In the genomic region with DNA sequence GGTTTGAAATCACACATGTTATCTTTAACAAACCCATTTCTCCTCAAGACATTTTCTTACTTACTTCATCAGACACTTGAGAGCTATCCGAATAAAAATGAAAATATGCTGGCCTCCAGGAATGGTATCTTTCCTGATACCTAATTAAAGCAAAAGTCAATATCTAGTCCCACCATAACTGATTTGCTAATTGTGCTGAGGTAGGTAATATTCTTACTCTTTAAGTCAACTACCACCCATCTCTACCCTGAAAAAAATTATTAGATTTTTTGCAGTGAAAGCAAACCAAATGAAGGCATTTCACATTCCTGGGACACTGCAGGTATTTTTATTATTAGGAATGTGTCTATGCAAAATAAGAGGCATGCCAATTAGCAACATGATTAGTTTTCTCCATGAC, we compare ENCODE assay signal across 19 cellular contexts.
DNase-seq lines count a peak whose midpoint lies in the region; ATAC-seq and TF ChIP-seq lines count a peak whose summit lies in the region.
"Had no signal": no experiment of that assay in that cellular context is flagged by ENCODE, and none has a peak within 500 bp of the region (broad histone marks: within the 10 kb centered on the region; RNA-seq: fewer than 3 reads in every experiment).

No MANE protein-coding gene starts in this region.

- H3K9ac ChIP-seq in Loucy (ENCODE audit: low read depth, low read length, poor library complexity, severe bottlenecking), result no peak overlapping the region

- no peaks in the 10 kb centered on the region for H3K36me3 ChIP-seq in Loucy (ENCODE audit: insufficient read depth, low read length)
- H3K36me3 ChIP-seq: Peyer's patch had no signal

- H3K9me2 ChIP-seq in Loucy (replicated peaks; ENCODE audit: low read depth, low read length), result no peaks in the 10 kb centered on the region

- no peaks in the 10 kb centered on the region for H4K20me1 ChIP-seq in Loucy (ENCODE audit: insufficient read depth, low read length, poor library complexity, severe bottlenecking)

- peak overlapping the region; percentile 78 for H3K4me3 Mint-ChIP-seq in activated naive CD4-positive, alpha-beta T cell treated with anti-CD3 and anti-CD28 coated beads, Interleukin-2, amount 50 U/mL, for 24 hours
- no peak overlapping the region for H3K4me3 Mint-ChIP-seq in activated naive CD8-positive, alpha-beta T cell treated with anti-CD3 and anti-CD28 coated beads for 36 hours
- peak overlapping the region; percentile 27 for H3K4me3 Mint-ChIP-seq in stimulated activated effector memory CD8-positive, alpha-beta T cell treated with anti-CD3 and anti-CD28 coated beads, Interleukin-12 subunit alpha, Interleukin-12 subunit beta, amount 100 ng/mL, for 72 hours

- no peak overlapping the region for H2AFZ ChIP-seq in Loucy (ENCODE audit: low read length)

- no peak for DNase-seq in activated naive CD4-positive, alpha-beta T cell treated with anti-CD3 and anti-CD28 coated beads, Interleukin-2, amount 50 U/mL, for 16 hours
- no peak for DNase-seq in activated naive CD8-positive, alpha-beta T cell treated with anti-CD3 and anti-CD28 coated beads for 36 hours
- no peak for DNase-seq in stimulated activated effector memory CD8-positive, alpha-beta T cell treated with anti-CD3 and anti-CD28 coated beads, Interleukin-12 subunit alpha, Interleukin-12 subunit beta, amount 100 ng/mL, for 72 hours (ENCODE audit: low spot score in 2 of 2)
- no peak for DNase-seq in NCI-H526 (lab: John Stamatoyannopoulos, UW)
- DNase-seq: cortex of kidney, DMS153, GF-D8, glutamatergic neuron, GOT3, NCI-H1417 treated with DMSO at 0.1 percent for 48 hours, NCI-H2107, testis had no signal

- H3K4me2 ChIP-seq in Loucy (ENCODE audit: low read depth, low read length, poor library complexity, severe bottlenecking), result peak overlapping the region; percentile 27

- TF ChIP-seq POLR2A in GM18505 (IDR thresholded peaks at IDR 0.05; ENCODE audit: borderline replicate concordance, extremely low read depth, insufficient read depth, insufficient read length), result no peak

- H3K4me1 ChIP-seq in Loucy (ENCODE audit: insufficient read depth, low read length, poor library complexity, severe bottlenecking), result peaks cover 9% of the 10 kb centered on the region
- H3K4me1 ChIP-seq: Peyer's patch, psoas muscle, testis had no signal

- H3K4me3 ChIP-seq in Loucy (ENCODE audit: low read length, poor library complexity, severe bottlenecking), result no peak overlapping the region
- H3K4me3 ChIP-seq: Peyer's patch, psoas muscle, testis had no signal

- no peak for ATAC-seq in stimulated activated effector memory CD8-positive, alpha-beta T cell treated with anti-CD3 and anti-CD28 coated beads, Interleukin-12 subunit alpha, Interleukin-12 subunit beta, amount 100 ng/mL, for 72 hours
- ATAC-seq in GM18505 (IDR thresholded peaks at IDR 0.05; ENCODE audit: unreplicated experiment) (no peak), GM21576 (IDR thresholded peaks at IDR 0.05; ENCODE audit: unreplicated experiment) (no peak)
- ATAC-seq: psoas muscle had no signal

- H3F3A ChIP-seq in Loucy (ENCODE audit: low read depth), result no peaks in the 10 kb centered on the region

- H3K9me3 Mint-ChIP-seq in activated naive CD4-positive, alpha-beta T cell treated with anti-CD3 and anti-CD28 coated beads, Interleukin-2, amount 50 U/mL, for 24 hours, result no peaks in the 10 kb centered on the region
- H3K9me3 Mint-ChIP-seq in activated naive CD8-positive, alpha-beta T cell treated with anti-CD3 and anti-CD28 coated beads for 36 hours, result peaks cover 4% of the 10 kb centered on the region
- no peaks in the 10 kb centered on the region for H3K9me3 Mint-ChIP-seq in stimulated activated effector memory CD8-positive, alpha-beta T cell treated with anti-CD3 and anti-CD28 coated beads, Interleukin-12 subunit alpha, Interleukin-12 subunit beta, amount 100 ng/mL, for 72 hours
- H3K9me3 Mint-ChIP-seq: T-cell had no signal

- peak overlapping the region; percentile 98 for H3K27ac Mint-ChIP-seq in activated naive CD4-positive, alpha-beta T cell treated with anti-CD3 and anti-CD28 coated beads, Interleukin-2, amount 50 U/mL, for 24 hours
- peak overlapping the region; percentile 96 for H3K27ac Mint-ChIP-seq in activated naive CD8-positive, alpha-beta T cell treated with anti-CD3 and anti-CD28 coated beads for 36 hours
- H3K27ac Mint-ChIP-seq in stimulated activated effector memory CD8-positive, alpha-beta T cell treated with anti-CD3 and anti-CD28 coated beads, Interleukin-12 subunit alpha, Interleukin-12 subunit beta, amount 100 ng/mL, for 72 hours, result peak overlapping the region; percentile 38

- no peaks in the 10 kb centered on the region for H3K79me2 ChIP-seq in Loucy (ENCODE audit: insufficient read depth, low read length)

- H3K27me3 ChIP-seq in Loucy (ENCODE audit: insufficient read depth, low read length, poor library complexity, severe bottlenecking), result no peaks in the 10 kb centered on the region
- H3K27me3 ChIP-seq: Peyer's patch, testis had no signal

- no peak for TF ChIP-seq CTCF in Loucy (conservative IDR thresholded peaks at IDR 0.05; ENCODE audit: low read length)

- no peaks in the 10 kb centered on the region for H3K27me3 Mint-ChIP-seq in activated naive CD4-positive, alpha-beta T cell treated with anti-CD3 and anti-CD28 coated beads, Interleukin-2, amount 50 U/mL, for 24 hours
- H3K27me3 Mint-ChIP-seq in activated naive CD8-positive, alpha-beta T cell treated with anti-CD3 and anti-CD28 coated beads for 36 hours, result no peaks in the 10 kb centered on the region
- H3K27me3 Mint-ChIP-seq: T-cell had no signal

- no peaks in the 10 kb centered on the region for H3K9me3 ChIP-seq in Loucy (ENCODE audit: insufficient read depth, low read depth, low read length)
- H3K9me3 ChIP-seq: Peyer's patch, psoas muscle, testis had no signal

- no peaks in the 10 kb centered on the region for H3K36me3 Mint-ChIP-seq in activated naive CD4-positive, alpha-beta T cell treated with anti-CD3 and anti-CD28 coated beads, Interleukin-2, amount 50 U/mL, for 24 hours
- peaks cover 2% of the 10 kb centered on the region for H3K36me3 Mint-ChIP-seq in activated naive CD8-positive, alpha-beta T cell treated with anti-CD3 and anti-CD28 coated beads for 36 hours
- H3K36me3 Mint-ChIP-seq in stimulated activated effector memory CD8-positive, alpha-beta T cell treated with anti-CD3 and anti-CD28 coated beads, Interleukin-12 subunit alpha, Interleukin-12 subunit beta, amount 100 ng/mL, for 72 hours, result no peaks in the 10 kb centered on the region
- H3K36me3 Mint-ChIP-seq: T-cell had no signal

- H3K4me1 Mint-ChIP-seq in activated naive CD4-positive, alpha-beta T cell treated with anti-CD3 and anti-CD28 coated beads, Interleukin-2, amount 50 U/mL, for 24 hours, result peaks cover 57% of the 10 kb centered on the region
- peaks cover 47% of the 10 kb centered on the region for H3K4me1 Mint-ChIP-seq in activated naive CD8-positive, alpha-beta T cell treated with anti-CD3 and anti-CD28 coated beads for 36 hours
- peaks cover 24% of the 10 kb centered on the region for H3K4me1 Mint-ChIP-seq in stimulated activated effector memory CD8-positive, alpha-beta T cell treated with anti-CD3 and anti-CD28 coated beads, Interleukin-12 subunit alpha, Interleukin-12 subunit beta, amount 100 ng/mL, for 72 hours

Comparison
In these comparisons a context has a peak if more than half of its experiments do, and no peak if none do; other contexts are left out.
1. H3K27ac Mint-ChIP-seq: peak in every context shown above with its lines; median percentile 98 in activated naive CD4-positive, alpha-beta T cell treated with anti-CD3 and anti-CD28 coated beads, Interleukin-2, amount 50 U/mL, for 24 hours; 96 in activated naive CD8-positive, alpha-beta T cell treated with anti-CD3 and anti-CD28 coated beads for 36 hours; 38 in stimulated activated effector memory CD8-positive, alpha-beta T cell treated with anti-CD3 and anti-CD28 coated beads, Interleukin-12 subunit alpha, Interleukin-12 subunit beta, amount 100 ng/mL, for 72 hours.